In genomic region chr14:50363734-50364113, GRCh38 we compare ENCODE assay signal across 9 cellular contexts. TPM values are rescaled to one million over a fixed set of nuclear protein-coding genes. Genes with fewer than 3 reads are reported as not detected.
DNase-seq lines count a peak whose midpoint lies in the region; ATAC-seq, FAIRE-seq and TF ChIP-seq lines count a peak whose summit lies in the region.
"Had no signal": no experiment of that assay in that cellular context is flagged by ENCODE, and none has a peak within 500 bp of the region (broad histone marks: within the 10 kb centered on the region; RNA-seq: fewer than 3 reads in every experiment).

No MANE protein-coding gene starts in this region.

- H3K4me3 ChIP-seq in Karpas-422 (ENCODE audit: low read length) = peak overlapping the region; percentile 49
- no peak overlapping the region for H3K4me3 ChIP-seq in keratinocyte (ENCODE audit: control insufficient read depth in 2 of 3, extremely low read depth in 1 of 3, insufficient read depth in 2 of 3, low read depth in 1 of 3, low read length in 3 of 3)
- H3K4me3 ChIP-seq: SK-N-MC had no signal

- H3K9me3 Mint-ChIP-seq in stimulated activated naive CD8-positive, alpha-beta T cell treated with anti-CD3 and anti-CD28 coated beads, Interleukin-15, amount 100 ng/mL, for 72 hours = peaks cover 0 to 5% of the 10 kb centered on the region in 2 donors
- H3K9me3 Mint-ChIP-seq in WTC11 = peaks cover 7% of the 10 kb centered on the region

- H3K79me2 ChIP-seq in Karpas-422 (ENCODE audit: low read length) (no peaks in the 10 kb centered on the region), keratinocyte (ENCODE audit: control insufficient read depth, insufficient read depth, low read length) (no peaks in the 10 kb centered on the region)

- H2AFZ ChIP-seq in Karpas-422 (ENCODE audit: low read length) (peak overlapping the region; percentile 82), keratinocyte (ENCODE audit: control insufficient read depth, low read length) (peak overlapping the region; percentile 51)

- H3K27me3 Mint-ChIP-seq in stimulated activated naive CD8-positive, alpha-beta T cell treated with anti-CD3 and anti-CD28 coated beads, Interleukin-15, amount 100 ng/mL, for 72 hours = no peaks in the 10 kb centered on the region
- no peaks in the 10 kb centered on the region for H3K27me3 Mint-ChIP-seq in WTC11 (ENCODE audit: low read depth)

- no peaks in the 10 kb centered on the region for H3K27me3 ChIP-seq in Karpas-422 (ENCODE audit: low read length)
- H3K27me3 ChIP-seq in keratinocyte (ENCODE audit: control insufficient read depth, extremely low read depth, insufficient read depth, low read length) = no peaks in the 10 kb centered on the region

- peak overlapping the region; percentile 95 to 98 for H3K4me3 Mint-ChIP-seq in stimulated activated naive CD8-positive, alpha-beta T cell treated with anti-CD3 and anti-CD28 coated beads, Interleukin-15, amount 100 ng/mL, for 72 hours
- H3K4me3 Mint-ChIP-seq in WTC11 = no peak overlapping the region

- H3K36me3 Mint-ChIP-seq in WTC11 = no peaks in the 10 kb centered on the region

- ATAC-seq in GM21576 (IDR thresholded peaks at IDR 0.05; ENCODE audit: unreplicated experiment) (peak; percentile 97), WTC11 (no peak)
- ATAC-seq in stimulated activated naive CD8-positive, alpha-beta T cell treated with anti-CD3 and anti-CD28 coated beads, Interleukin-15, amount 100 ng/mL, for 72 hours = peak; percentile 95

- H3K9me3 ChIP-seq in Karpas-422 (ENCODE audit: low read length) = no peaks in the 10 kb centered on the region
- H3K9me3 ChIP-seq in keratinocyte (ENCODE audit: control insufficient read depth, low read depth, low read length) = no peaks in the 10 kb centered on the region

- dilution Hi-C loops in keratinocyte (cut with MboI; ENCODE audit: extremely low pct_ligation_motif_present, low sequenced_read_pairs) = no loop called here

- H3K4me1 ChIP-seq in Karpas-422 (ENCODE audit: low read length) (peaks cover 20% of the 10 kb centered on the region), keratinocyte (ENCODE audit: control insufficient read depth, extremely low read depth, insufficient read depth, low read length) (peaks cover 31% of the 10 kb centered on the region)

- no peaks in the 10 kb centered on the region for H4K20me1 ChIP-seq in Karpas-422 (ENCODE audit: insufficient read depth, low read depth, low read length)
- no peaks in the 10 kb centered on the region for H4K20me1 ChIP-seq in keratinocyte (ENCODE audit: control insufficient read depth, extremely low read depth, insufficient read depth, low read length)

- peak overlapping the region; percentile 61 for H3K4me2 ChIP-seq in Karpas-422 (ENCODE audit: low read depth, low read length, poor library complexity, severe bottlenecking)
- peak overlapping the region; percentile 62 for H3K4me2 ChIP-seq in keratinocyte (ENCODE audit: control insufficient read depth, extremely low read depth, insufficient read depth, low read depth, low read length)

- no peaks in the 10 kb centered on the region for H3K9me1 ChIP-seq in keratinocyte (ENCODE audit: control insufficient read depth, extremely low read depth, insufficient read depth, low read length)

- H3K27ac ChIP-seq in Karpas-422 (ENCODE audit: low read length) (no peak overlapping the region), keratinocyte (ENCODE audit: control insufficient read depth, insufficient read depth, low read length) (no peak overlapping the region)
- H3K27ac ChIP-seq: SK-N-MC had no signal

- peak; percentile 58 for FAIRE-seq in keratinocyte (lab: Jason Lieb, UNC)

- POLR2A ChIA-PET in GM10248 (lab: Yijun Ruan, JAX) (interaction anchor here (1.6 kb wide), 1 partner anchor 33 kb away, joined by 5 read pairs; the partner anchor contains the start of gene CDKL1), WTC11 (lab: Charles Lee) (no interaction called here)

- H3K27ac Mint-ChIP-seq in stimulated activated naive CD8-positive, alpha-beta T cell treated with anti-CD3 and anti-CD28 coated beads, Interleukin-15, amount 100 ng/mL, for 72 hours = peak overlapping the region; percentile 81 to 98
- no peak overlapping the region for H3K27ac Mint-ChIP-seq in WTC11

- H3K9ac ChIP-seq in Karpas-422 (ENCODE audit: low read length) (peak overlapping the region; percentile 50), keratinocyte (ENCODE audit: control insufficient read depth, extremely low read depth, insufficient read depth, low read length) (no peak overlapping the region)

- no peaks in the 10 kb centered on the region for H3K9me2 ChIP-seq in Karpas-422 (replicated peaks; ENCODE audit: insufficient read depth, low read length)

- CTCF ChIA-PET in GM10248 (lab: Yijun Ruan, JAX) (interaction anchor here (1.2 to 2.4 kb wide), 7 partner anchors 13 to 43 kb away, joined by 3 to 9 read pairs (median 5); partner anchors contain the start of gene CDKL1), WTC11 (lab: Charles Lee) (interaction anchor here (0.8 kb wide), 1 partner anchor 24 kb away, joined by 3 read pairs; no protein-coding TSS in a partner anchor)

- H3K4me1 Mint-ChIP-seq in stimulated activated naive CD8-positive, alpha-beta T cell treated with anti-CD3 and anti-CD28 coated beads, Interleukin-15, amount 100 ng/mL, for 72 hours = peaks cover 44% of the 10 kb centered on the region
- H3K4me1 Mint-ChIP-seq in WTC11 = no peaks in the 10 kb centered on the region

- TF ChIP-seq CTCF in GM10248 (IDR thresholded peaks at IDR 0.05; ENCODE audit: control extremely low read depth, extremely low read depth, low read depth, missing control alignments) (no peak), keratinocyte (optimal IDR thresholded peaks at IDR 0.05 in 1 of 3, IDR thresholded peaks at IDR 0.05 in 1 of 3, conservative IDR thresholded peaks at IDR 0.05 in 1 of 3; ENCODE audit: extremely low read depth in 1 of 3, insufficient read depth in 2 of 3, low read length in 3 of 3) (no peak), WTC11 (IDR thresholded peaks at IDR 0.05) (no peak)

- H3K36me3 ChIP-seq in Karpas-422 (ENCODE audit: insufficient read depth, low read length) = no peaks in the 10 kb centered on the region
- no peaks in the 10 kb centered on the region for H3K36me3 ChIP-seq in keratinocyte (ENCODE audit: control insufficient read depth in 2 of 2, extremely low read depth in 1 of 2, insufficient read depth in 2 of 2, low read length in 2 of 2)

- DNase-seq in GM10248 (ENCODE audit: extremely low spot score) = peak; percentile 69
- peak; percentile 79 for DNase-seq in Karpas-422
- DNase-seq in activated T-cell treated with anti-CD3 and anti-CD28 coated beads, Interleukin-2, amount 50 U/mL, for 48 hours = peak; percentile 51 to 58
- DNase-seq in keratinocyte (ENCODE audit: low read depth, low spot score) = no peak
- peak; percentile 28 to 56 for DNase-seq in stimulated activated naive CD8-positive, alpha-beta T cell treated with anti-CD3 and anti-CD28 coated beads, Interleukin-15, amount 100 ng/mL, for 72 hours
- DNase-seq in HK-2 (ENCODE audit: unreplicated experiment) = no peak
- DNase-seq in WTC11 (ENCODE audit: low spot score) = no peak

TF ChIP-seq in WTC11, 78 proteins besides CTCF, POLR2A, EP300 and RAD21:
- TF ChIP-seq HMGA2 (CRISPR knock-in tag; IDR thresholded peaks at IDR 0.05) = no peak

RNA-seq across cellular contexts. Expression of gene CDKL1, which starts 33.0 kb away (rescaled TPM):
- 5.9 and 12.4 TPM in 2 replicates for total RNA-seq in Karpas-422 (2014; rRNA removed; shearing (Covaris generic); ENCODE audit: low replicate concordance)
- polyA plus RNA-seq in keratinocyte = 1.7 to 4.7 TPM (median 2.0 TPM) in 3 replicates
- 2.1 TPM for polyA plus RNA-seq in keratinocyte (2011; ENCODE audit: low read depth)
- 1.3 and 2.6 TPM in 2 replicates for polyA plus RNA-seq in keratinocyte (2011; cell fraction: cytosol; rRNA removed)
- polyA plus RNA-seq in keratinocyte (2011; cell fraction: nucleus; rRNA removed) = 2.8 and 3.6 TPM in 2 replicates
- polyA plus RNA-seq in keratinocyte (2012; ENCODE audit: low replicate concordance) = 5.0 and 9.3 TPM in 2 replicates
- 0.13 to 9.4 TPM (median 3.2 TPM) in 3 replicates for polyA minus RNA-seq in keratinocyte
- polyA minus RNA-seq in keratinocyte (2011; cell fraction: cytosol; rRNA and poly(A)+ RNA removed) = 5.9 TPM
- polyA minus RNA-seq in keratinocyte (2011; cell fraction: nucleus; rRNA and poly(A)+ RNA removed) = 3.6 and 4.3 TPM in 2 replicates
- 2.0 to 3.6 TPM (median 2.0 TPM) in 3 replicates for total RNA-seq in WTC11 (2021)

RNA-seq across cellular contexts. Expression of gene DMAC2L, which starts 51.6 kb away (rescaled TPM):
- 31.9 and 38.6 TPM in 2 replicates for total RNA-seq in Karpas-422 (2014; rRNA removed; shearing (Covaris generic); ENCODE audit: low replicate concordance)
- 11.2 to 12.4 TPM (median 11.7 TPM) in 3 replicates for polyA plus RNA-seq in keratinocyte
- polyA plus RNA-seq in keratinocyte (2011; ENCODE audit: low read depth) = 7.8 TPM
- 7.7 and 9.2 TPM in 2 replicates for polyA plus RNA-seq in keratinocyte (2011; cell fraction: cytosol; rRNA removed)
- 7.5 and 8.8 TPM in 2 replicates for polyA plus RNA-seq in keratinocyte (2011; cell fraction: nucleus; rRNA removed)
- 8.0 and 8.7 TPM in 2 replicates for polyA plus RNA-seq in keratinocyte (2012; ENCODE audit: low replicate concordance)
- polyA minus RNA-seq in keratinocyte = 2.4 to 10.9 TPM (median 8.1 TPM) in 3 replicates
- 7.1 TPM for polyA minus RNA-seq in keratinocyte (2011; cell fraction: cytosol; rRNA and poly(A)+ RNA removed)
- polyA minus RNA-seq in keratinocyte (2011; cell fraction: nucleus; rRNA and poly(A)+ RNA removed) = 3.0 and 5.8 TPM in 2 replicates
- 14.0 to 17.7 TPM (median 16.4 TPM) in 3 replicates for total RNA-seq in WTC11 (2021)

RNA-seq across cellular contexts. Expression of gene L2HGDH, which starts 51.7 kb away (rescaled TPM):
- 32.9 and 42.7 TPM in 2 replicates for total RNA-seq in Karpas-422 (2014; rRNA removed; shearing (Covaris generic); ENCODE audit: low replicate concordance)
- 5.0 to 7.9 TPM (median 6.4 TPM) in 3 replicates for polyA plus RNA-seq in keratinocyte
- polyA plus RNA-seq in keratinocyte (2011; ENCODE audit: low read depth) = 7.0 TPM
- polyA plus RNA-seq in keratinocyte (2011; cell fraction: cytosol; rRNA removed) = 4.2 and 6.6 TPM in 2 replicates
- polyA plus RNA-seq in keratinocyte (2011; cell fraction: nucleus; rRNA removed) = 5.9 and 6.5 TPM in 2 replicates
- 5.2 and 7.4 TPM in 2 replicates for polyA plus RNA-seq in keratinocyte (2012; ENCODE audit: low replicate concordance)
- polyA minus RNA-seq in keratinocyte = 1.7 to 2.9 TPM (median 1.9 TPM) in 3 replicates
- polyA minus RNA-seq in keratinocyte (2011; cell fraction: cytosol; rRNA and poly(A)+ RNA removed) = 10.7 TPM
- polyA minus RNA-seq in keratinocyte (2011; cell fraction: nucleus; rRNA and poly(A)+ RNA removed) = 5.0 and 7.8 TPM in 2 replicates
- total RNA-seq in WTC11 (2021) = 23.9 to 26.7 TPM (median 24.0 TPM) in 3 replicates

Comparison
In these comparisons a context has a peak if more than half of its experiments do, and no peak if none do; other contexts are left out.
1. DNase-seq: peak in GM10248 (single experiment), Karpas-422 (single experiment), activated T-cell treated with anti-CD3 and anti-CD28 coated beads, Interleukin-2, amount 50 U/mL, for 48 hours (2 of 2) and stimulated activated naive CD8-positive, alpha-beta T cell treated with anti-CD3 and anti-CD28 coated beads, Interleukin-15, amount 100 ng/mL, for 72 hours (2 of 2); none in keratinocyte (single experiment), HK-2 (single experiment) and WTC11 (single experiment).